Comparison of ENCODE assay signal across 30 cellular contexts in genomic region chrX:69366183-69366582, GRCh38.
"Had no signal": no experiment of that assay in that cellular context is flagged by ENCODE, and none has a peak within 500 bp of the region (broad histone marks: within the 10 kb centered on the region; RNA-seq: fewer than 3 reads in every experiment).

No MANE protein-coding gene starts in this region.

- H3K9me3 ChIP-seq: esophagus muscularis mucosa, gastroesophageal sphincter, heart right ventricle, left ventricle myocardium inferior, lower lobe of right lung, ovary, psoas muscle, sigmoid colon, thoracic aorta, tibial nerve, upper lobe of left lung had no signal

- H3K4me3 Mint-ChIP-seq: naive thymus-derived CD8-positive, alpha-beta T cell; nephron progenitor cell; stimulated activated effector memory CD8-positive, alpha-beta T cell treated with anti-CD3 and anti-CD28 coated beads, Interleukin-12 subunit alpha, Interleukin-12 subunit beta, amount 100 ng/mL, for 72 hours; stimulated activated naive CD8-positive, alpha-beta T cell treated with anti-CD3 and anti-CD28 coated beads, Interleukin-15, Interleukin-2, amounts not matched to agents 100 ng/mL and 50 ng/mL, for 24 hours had no signal

- H3K27ac Mint-ChIP-seq: naive thymus-derived CD8-positive, alpha-beta T cell; nephron progenitor cell; stimulated activated effector memory CD8-positive, alpha-beta T cell treated with anti-CD3 and anti-CD28 coated beads, Interleukin-12 subunit alpha, Interleukin-12 subunit beta, amount 100 ng/mL, for 72 hours; stimulated activated naive CD8-positive, alpha-beta T cell treated with anti-CD3 and anti-CD28 coated beads, Interleukin-15, Interleukin-2, amounts not matched to agents 100 ng/mL and 50 ng/mL, for 24 hours had no signal

- H3K4me1 Mint-ChIP-seq: stimulated activated effector memory CD8-positive, alpha-beta T cell treated with anti-CD3 and anti-CD28 coated beads, Interleukin-12 subunit alpha, Interleukin-12 subunit beta, amount 100 ng/mL, for 72 hours had no signal

- H3K9me3 Mint-ChIP-seq: naive thymus-derived CD8-positive, alpha-beta T cell; stimulated activated effector memory CD8-positive, alpha-beta T cell treated with anti-CD3 and anti-CD28 coated beads, Interleukin-12 subunit alpha, Interleukin-12 subunit beta, amount 100 ng/mL, for 72 hours; stimulated activated naive CD8-positive, alpha-beta T cell treated with anti-CD3 and anti-CD28 coated beads, Interleukin-15, Interleukin-2, amounts not matched to agents 100 ng/mL and 50 ng/mL, for 24 hours had no signal

- H3K36me3 Mint-ChIP-seq: naive thymus-derived CD8-positive, alpha-beta T cell; stimulated activated effector memory CD8-positive, alpha-beta T cell treated with anti-CD3 and anti-CD28 coated beads, Interleukin-12 subunit alpha, Interleukin-12 subunit beta, amount 100 ng/mL, for 72 hours had no signal

- H3K4me1 ChIP-seq: esophagus muscularis mucosa, foreskin keratinocyte, gastroesophageal sphincter, lower lobe of right lung, psoas muscle, upper lobe of left lung had no signal

- DNase-seq: dermis blood vessel endothelial cell; effector memory CD4-positive, alpha-beta T cell; foreskin keratinocyte; glutamatergic neuron; heart right ventricle; hippocampal formation; left cardiac atrium; left ventricle myocardium inferior; lower lobe of right lung; naive thymus-derived CD8-positive, alpha-beta T cell; nephron progenitor cell; nucleus accumbens; ovary; posterior cingulate gyrus; psoas muscle; right cardiac atrium; sigmoid colon; stimulated activated CD4-positive, alpha-beta T cell treated with anti-CD3 and anti-CD28 coated beads, Interleukin-2, amount 100 ng/mL, for 24 hours; stimulated activated CD4-positive, alpha-beta T cell treated with anti-CD3 and anti-CD28 coated beads, Interleukin-4, amount 100 ng/mL, for 24 hours; upper lobe of left lung had no signal

- FAIRE-seq: endothelial cell of umbilical vein, islet of Langerhans, urothelium cell line had no signal

- H3K4me3 ChIP-seq: coronary artery, esophagus muscularis mucosa, gastroesophageal sphincter, heart right ventricle, left ventricle myocardium inferior, lower lobe of right lung, ovary, psoas muscle, sigmoid colon, thoracic aorta, tibial nerve, upper lobe of left lung had no signal

- H3K27me3 Mint-ChIP-seq: stimulated activated naive CD8-positive, alpha-beta T cell treated with anti-CD3 and anti-CD28 coated beads, Interleukin-15, Interleukin-2, amounts not matched to agents 100 ng/mL and 50 ng/mL, for 24 hours had no signal

- H3K27ac ChIP-seq: coronary artery, esophagus muscularis mucosa, foreskin keratinocyte, gastroesophageal sphincter, heart right ventricle, lower lobe of right lung, ovary, psoas muscle, sigmoid colon, thoracic aorta, tibial nerve, upper lobe of left lung had no signal

- H3K36me3 ChIP-seq: esophagus muscularis mucosa, gastroesophageal sphincter, heart right ventricle, left ventricle myocardium inferior, lower lobe of right lung, ovary, sigmoid colon, thoracic aorta, tibial nerve, upper lobe of left lung had no signal

- ATAC-seq: foreskin keratinocyte; gastroesophageal sphincter; lower lobe of right lung; naive thymus-derived CD8-positive, alpha-beta T cell; psoas muscle; right cardiac atrium; stimulated activated effector memory CD8-positive, alpha-beta T cell treated with anti-CD3 and anti-CD28 coated beads, Interleukin-12 subunit alpha, Interleukin-12 subunit beta, amount 100 ng/mL, for 72 hours had no signal

- H3K27me3 ChIP-seq: foreskin keratinocyte, gastroesophageal sphincter, heart right ventricle, ovary, sigmoid colon, tibial nerve, upper lobe of left lung had no signal
